ENCODE assay signal across 8 cellular contexts in the genomic region with DNA sequence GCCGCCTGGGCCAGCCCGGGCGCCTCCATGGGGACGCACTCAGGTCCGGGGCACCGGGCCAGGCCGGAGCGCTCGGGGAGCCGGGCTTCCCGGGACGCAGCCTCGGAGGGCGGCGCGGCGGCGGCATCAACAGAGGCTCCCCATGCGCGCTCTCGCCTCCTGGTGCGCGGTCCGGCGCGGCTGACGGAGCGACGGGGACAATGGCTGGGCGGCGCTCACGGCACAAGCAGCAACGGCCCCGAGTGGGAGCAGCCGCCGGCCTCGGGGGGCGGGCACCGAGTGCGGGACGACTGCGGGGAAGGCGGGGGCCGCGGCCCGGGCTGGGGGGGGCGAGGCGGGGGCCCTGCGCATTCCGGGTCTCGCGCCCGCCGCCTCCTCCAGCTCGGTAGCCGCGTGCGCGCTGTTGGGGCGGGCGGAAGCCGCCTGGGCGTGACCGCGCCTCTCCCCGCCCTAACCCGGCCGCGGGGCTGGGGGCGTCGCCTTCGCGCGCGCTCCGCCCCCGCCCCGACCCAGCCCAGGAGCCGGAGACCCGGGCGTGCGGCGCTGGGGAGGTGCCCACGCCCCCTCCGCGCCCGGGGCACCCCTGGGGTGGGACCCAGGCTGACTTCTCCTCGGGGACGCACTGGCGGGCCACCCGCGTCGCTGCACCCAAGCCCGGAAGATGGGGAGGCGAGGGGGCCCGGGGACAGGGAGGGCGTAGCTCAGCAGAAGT. TPM values are rescaled to one million over a fixed set of nuclear protein-coding genes. Genes with fewer than 3 reads are reported as not detected.
DNase-seq lines count a peak whose midpoint lies in the region; ATAC-seq, FAIRE-seq and TF ChIP-seq lines count a peak whose summit lies in the region.

A gene (minus strand): TSS at position 425 of the 712 bp plus-strand sequence. CDS start 396 bp downstream, at position 29.

- CTCF ChIA-PET in endothelial cell of umbilical vein (lab: Charles Lee) = interaction anchor here (1.1 kb wide), 1 partner anchor 13 kb away, joined by 3 read pairs; no protein-coding TSS in a partner anchor

- dilution Hi-C loops in endothelial cell of umbilical vein (cut with MboI; ENCODE audit: extremely low pct_ligation_motif_present, low sequenced_read_pairs) = no loop called here

- BruUV-seq in endothelial cell of umbilical vein (replicated peaks; lab: Mats Ljungman, UMichigan) = no TSS peak

- FAIRE-seq in endothelial cell of umbilical vein (lab: Jason Lieb, UNC) = peak; percentile 48

- no peaks in the 10 kb centered on the region for H3K9me3 ChIP-seq in endothelial cell of umbilical vein (replicated peaks; ENCODE audit: control insufficient read depth, insufficient read depth, low read length)
- H3K9me3 ChIP-seq in muscle layer of duodenum (ENCODE audit: control insufficient read depth in 1 of 2, low read length in 2 of 2) = no peaks in the 10 kb centered on the region

- peak within 1 kb of the TSS; percentile 67 for H3K4me2 ChIP-seq in endothelial cell of umbilical vein (ENCODE audit: insufficient read depth, low read length)

- H3K27ac Mint-ChIP-seq in stimulated activated effector memory CD8-positive, alpha-beta T cell treated with anti-CD3 and anti-CD28 coated beads, Interleukin-12 subunit alpha, Interleukin-12 subunit beta, amount 100 ng/mL, for 72 hours = peak within 1 kb of the TSS; percentile 96

- H3K4me3 Mint-ChIP-seq in stimulated activated effector memory CD8-positive, alpha-beta T cell treated with anti-CD3 and anti-CD28 coated beads, Interleukin-12 subunit alpha, Interleukin-12 subunit beta, amount 100 ng/mL, for 72 hours = peak within 1 kb of the TSS; percentile 96

- DNase-seq in NCI-H2081 (lab: John Stamatoyannopoulos, UW) (peak; percentile 32 to 54), NCI-H2081 treated with DMSO at 0.1 percent for 48 hours (lab: John Stamatoyannopoulos, UW) (no peak), NCI-H2227 treated with DMSO at 0.1 percent for 48 hours (lab: John Stamatoyannopoulos, UW) (peak; percentile 22), endothelial cell of umbilical vein (ENCODE audit: low read depth, low spot score) (peak; percentile 43)
- peak; percentile 48 to 61 for DNase-seq in activated CD8-positive, alpha-beta memory T cell treated with anti-CD3 and anti-CD28 coated beads for 4 hours (ENCODE audit: low read depth in 2 of 2)
- peak; percentile 47 to 72 for DNase-seq in stimulated activated effector memory CD8-positive, alpha-beta T cell treated with anti-CD3 and anti-CD28 coated beads, Interleukin-12 subunit alpha, Interleukin-12 subunit beta, amount 100 ng/mL, for 72 hours (ENCODE audit: low spot score in 2 of 2)

- TF ChIP-seq CTCF in endothelial cell of umbilical vein (IDR thresholded peaks at IDR 0.05; ENCODE audit: extremely low read depth in 1 of 2, insufficient read depth in 1 of 2, low read depth in 1 of 2, low read length in 2 of 2) = no peak

- no peaks in the 10 kb centered on the region for H3K9me3 Mint-ChIP-seq in stimulated activated effector memory CD8-positive, alpha-beta T cell treated with anti-CD3 and anti-CD28 coated beads, Interleukin-12 subunit alpha, Interleukin-12 subunit beta, amount 100 ng/mL, for 72 hours

- peak within 1 kb of the TSS; percentile 85 for H2AFZ ChIP-seq in endothelial cell of umbilical vein (ENCODE audit: low read depth, low read length)

- H3K4me3 ChIP-seq in endothelial cell of umbilical vein (replicated peaks in 1 of 3; ENCODE audit: insufficient read depth in 1 of 3, low read depth in 1 of 3, low read length in 3 of 3) (peak within 1 kb of the TSS; percentile 58 to 81 (median 71)), muscle layer of duodenum (ENCODE audit: low read depth in 1 of 2, low read length in 2 of 2) (peak within 1 kb of the TSS; percentile 55 to 71)

- no peak for TF ChIP-seq POLR2A in endothelial cell of umbilical vein (IDR thresholded peaks at IDR 0.05; ENCODE audit: low read depth, low read length)

- no peaks in the 10 kb centered on the region for H3K27me3 ChIP-seq in endothelial cell of umbilical vein (ENCODE audit: control insufficient read depth in 2 of 2, insufficient read depth in 2 of 2, low read length in 2 of 2)
- H3K27me3 ChIP-seq in muscle layer of duodenum (ENCODE audit: low read depth, low read length) = no peaks in the 10 kb centered on the region

- POLR2A ChIA-PET in endothelial cell of umbilical vein (lab: Charles Lee) = interaction anchor here (0.8 kb wide), 1 partner anchor 839 kb away, joined by 6 read pairs; no protein-coding TSS in a partner anchor

- H3K27ac ChIP-seq in endothelial cell of umbilical vein (ENCODE audit: insufficient read depth, low read depth, low read length) (peak within 1 kb of the TSS; percentile 29), muscle layer of duodenum (ENCODE audit: low read length) (no peak within 1 kb of the TSS)

- peaks cover 25% of the 10 kb centered on the region for H3K36me3 Mint-ChIP-seq in stimulated activated effector memory CD8-positive, alpha-beta T cell treated with anti-CD3 and anti-CD28 coated beads, Interleukin-12 subunit alpha, Interleukin-12 subunit beta, amount 100 ng/mL, for 72 hours

- no peaks in the 10 kb centered on the region for H3K9me1 ChIP-seq in endothelial cell of umbilical vein (replicated peaks; ENCODE audit: control insufficient read depth, extremely low read depth, insufficient read depth, low read length)

- H3K4me1 ChIP-seq in endothelial cell of umbilical vein (ENCODE audit: control insufficient read depth, extremely low read depth, insufficient read depth, low read length) (no peaks in the 10 kb centered on the region), muscle layer of duodenum (ENCODE audit: control insufficient read depth in 1 of 2, insufficient read depth in 2 of 2, low read length in 2 of 2) (no peaks in the 10 kb centered on the region)

- peak within 1 kb of the TSS; percentile 42 for H3K9ac ChIP-seq in endothelial cell of umbilical vein (replicated peaks; ENCODE audit: extremely low read depth, insufficient read depth, low read length)

- peaks cover 12% of the 10 kb centered on the region for H3K4me1 Mint-ChIP-seq in stimulated activated effector memory CD8-positive, alpha-beta T cell treated with anti-CD3 and anti-CD28 coated beads, Interleukin-12 subunit alpha, Interleukin-12 subunit beta, amount 100 ng/mL, for 72 hours

- intact Hi-C loops in endothelial cell of umbilical vein (cut with micrococcal nuclease) = loop anchor here (10.0 kb wide), 1 partner anchor 59 kb away; no protein-coding TSS in a partner anchor

- H3K36me3 ChIP-seq in endothelial cell of umbilical vein (ENCODE audit: control insufficient read depth in 2 of 2, extremely low read depth in 1 of 2, insufficient read depth in 2 of 2, low read length in 2 of 2) (no peaks in the 10 kb centered on the region), muscle layer of duodenum (ENCODE audit: control insufficient read depth in 1 of 2, insufficient read depth in 2 of 2, low read length in 2 of 2) (no peaks in the 10 kb centered on the region)

- peak; percentile 81 for ATAC-seq in HG02852 (IDR thresholded peaks at IDR 0.05; ENCODE audit: unreplicated experiment)
- ATAC-seq in stimulated activated effector memory CD8-positive, alpha-beta T cell treated with anti-CD3 and anti-CD28 coated beads, Interleukin-12 subunit alpha, Interleukin-12 subunit beta, amount 100 ng/mL, for 72 hours = peak; percentile 88

- H3K79me2 ChIP-seq in endothelial cell of umbilical vein (ENCODE audit: control insufficient read depth, insufficient read depth, low read length) = peaks cover 32% of the 10 kb centered on the region

- H4K20me1 ChIP-seq in endothelial cell of umbilical vein (replicated peaks; ENCODE audit: control insufficient read depth, extremely low read depth, insufficient read depth, low read length) = no peaks in the 10 kb centered on the region

TF ChIP-seq in endothelial cell of umbilical vein, 7 proteins besides CTCF, POLR2A, EP300 and RAD21:
- TF ChIP-seq POLR2AphosphoS5 (IDR thresholded peaks at IDR 0.05; ENCODE audit: insufficient read depth, low read depth, low read length) (peak; percentile 25), JUN (IDR thresholded peaks at IDR 0.05; ENCODE audit: borderline replicate concordance, insufficient read depth, insufficient read length, low read depth) (no peak)

RNA-seq across cellular contexts. Expression of the gene that starts here (rescaled TPM):
- total RNA-seq in endothelial cell of umbilical vein = 27.5 and 34.1 TPM in 2 replicates
- polyA plus RNA-seq in endothelial cell of umbilical vein = 6.8 and 11.2 TPM in 2 replicates
- polyA plus RNA-seq in endothelial cell of umbilical vein (2011; cell fraction: cytosol; rRNA removed) = 13.8 and 15.2 TPM in 2 replicates
- polyA plus RNA-seq in endothelial cell of umbilical vein (2011; cell fraction: nucleus; rRNA removed) = 14.2 and 21.4 TPM in 2 replicates
- polyA plus RNA-seq in endothelial cell of umbilical vein (2012) = 25.4 and 35.1 TPM in 2 replicates
- 20.4 and 21.5 TPM in 2 replicates for polyA minus RNA-seq in endothelial cell of umbilical vein
- 10.9 TPM for polyA minus RNA-seq in endothelial cell of umbilical vein (2011; cell fraction: cytosol; rRNA and poly(A)+ RNA removed)
- 12.3 and 18.8 TPM in 2 replicates for polyA minus RNA-seq in endothelial cell of umbilical vein (2011; cell fraction: nucleus; rRNA and poly(A)+ RNA removed)
